8 cellular contexts compared by ENCODE assay signal in the genomic region with DNA sequence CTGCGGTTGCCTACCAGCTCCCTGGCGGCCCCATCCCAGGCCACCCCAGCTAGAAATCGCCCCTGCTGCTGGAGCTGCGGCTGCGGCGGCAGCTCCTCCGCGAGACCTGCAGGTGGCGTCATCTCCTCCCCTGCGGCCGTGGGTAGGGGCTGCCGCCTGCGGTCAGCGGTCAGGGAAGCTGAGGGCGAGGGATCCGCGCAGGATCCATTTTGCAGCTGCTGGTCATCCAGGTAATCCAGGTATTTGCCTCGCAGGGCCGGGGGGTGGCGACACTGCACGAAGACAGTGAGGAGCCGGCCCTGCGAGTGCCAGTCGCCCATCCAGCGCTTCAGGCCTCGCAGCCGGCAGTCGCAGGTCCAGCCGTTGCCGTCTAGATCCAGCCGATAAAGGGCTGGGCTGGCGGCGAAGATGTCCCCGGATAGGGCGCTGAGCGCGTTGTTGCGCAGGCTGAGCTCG. TPM values are rescaled to one million over a fixed set of nuclear protein-coding genes. Genes with fewer than 3 reads are reported as not detected.
A peak's percentile ranks its signal among the peaks of the same experiment; 100 is the strongest.
DNase-seq lines count a peak whose midpoint lies in the region; ATAC-seq lines count a peak whose summit lies in the region.

No MANE protein-coding gene starts in this region.

- no peaks in the 10 kb centered on the region for H3K9me3 Mint-ChIP-seq in activated naive CD4-positive, alpha-beta T cell treated with anti-CD3 and anti-CD28 coated beads, Interleukin-2, amount 50 U/mL, for 72 hours
- H3K9me3 Mint-ChIP-seq in dendritic cell treated with granulocyte-macrophage colony-stimulating factor and Interleukin-4, amounts not matched to agents 40 ng/mL and 50 ng/mL, for 4 days = no peaks in the 10 kb centered on the region
- H3K9me3 Mint-ChIP-seq in stimulated activated naive B cell treated with anti-CD40 and anti-IgM and Interleukin-4, amounts not matched to agents 10 μg/mL and 1 μg/mL and 100 μg/mL, for 72 hours = no peaks in the 10 kb centered on the region

- intact Hi-C loops in dendritic cell treated with granulocyte-macrophage colony-stimulating factor and Interleukin-4, amounts not matched to agents 40 ng/mL and 50 ng/mL, for 4 days (cut with micrococcal nuclease) = no loop called here

- H3K27me3 Mint-ChIP-seq in dendritic cell treated with granulocyte-macrophage colony-stimulating factor and Interleukin-4, amounts not matched to agents 40 ng/mL and 50 ng/mL, for 4 days = peaks cover 92% of the 10 kb centered on the region
- peaks cover 55 to 82% of the 10 kb centered on the region in 2 donors for H3K27me3 Mint-ChIP-seq in stimulated activated naive B cell treated with anti-CD40 and anti-IgM and Interleukin-4, amounts not matched to agents 10 μg/mL and 1 μg/mL and 100 μg/mL, for 72 hours

- peaks cover 0 to 9% of the 10 kb centered on the region in 2 donors for H3K36me3 Mint-ChIP-seq in activated naive CD4-positive, alpha-beta T cell treated with anti-CD3 and anti-CD28 coated beads, Interleukin-2, amount 50 U/mL, for 72 hours
- no peaks in the 10 kb centered on the region for H3K36me3 Mint-ChIP-seq in dendritic cell treated with granulocyte-macrophage colony-stimulating factor and Interleukin-4, amounts not matched to agents 40 ng/mL and 50 ng/mL, for 4 days (ENCODE audit: low read depth)
- no peaks in the 10 kb centered on the region for H3K36me3 Mint-ChIP-seq in stimulated activated naive B cell treated with anti-CD40 and anti-IgM and Interleukin-4, amounts not matched to agents 10 μg/mL and 1 μg/mL and 100 μg/mL, for 72 hours

- peak; percentile 28 to 55 for ATAC-seq in activated naive CD4-positive, alpha-beta T cell treated with anti-CD3 and anti-CD28 coated beads, Interleukin-2, amount 50 U/mL, for 72 hours
- ATAC-seq in stimulated activated naive B cell treated with anti-CD40 and anti-IgM and Interleukin-4, amounts not matched to agents 10 μg/mL and 1 μg/mL and 100 μg/mL, for 72 hours (replicated peaks) = peak; percentile 30 to 50
- no peak for ATAC-seq in HG03045 (IDR thresholded peaks at IDR 0.05; ENCODE audit: unreplicated experiment)

- H3K4me3 Mint-ChIP-seq in dendritic cell treated with granulocyte-macrophage colony-stimulating factor and Interleukin-4, amounts not matched to agents 40 ng/mL and 50 ng/mL, for 4 days = peak overlapping the region; percentile 47
- peak overlapping the region; percentile 29 to 39 for H3K4me3 Mint-ChIP-seq in stimulated activated naive B cell treated with anti-CD40 and anti-IgM and Interleukin-4, amounts not matched to agents 10 μg/mL and 1 μg/mL and 100 μg/mL, for 72 hours

- DNase-seq in activated naive CD4-positive, alpha-beta T cell treated with anti-CD3 and anti-CD28 coated beads, Interleukin-2, amount 50 U/mL, for 72 hours (ENCODE audit: low spot score in 2 of 2) = peak in 1 of 2 donors; percentile 31
- no peak for DNase-seq in activated naive CD4-positive, alpha-beta T cell treated with Interleukin-2 at 50 U/mL for 16 hours
- peak; percentile 95 for DNase-seq in NCI-H69 (lab: John Stamatoyannopoulos, UW)
- no peak for DNase-seq in stimulated activated naive B cell treated with anti-CD40 and anti-IgM and Interleukin-4, amounts not matched to agents 10 μg/mL and 1 μg/mL and 100 μg/mL, for 72 hours
- DNase-seq in AML-193 (lab: John Stamatoyannopoulos, UW) = no peak

- no peak overlapping the region for H3K27ac Mint-ChIP-seq in activated naive CD4-positive, alpha-beta T cell treated with anti-CD3 and anti-CD28 coated beads, Interleukin-2, amount 50 U/mL, for 72 hours
- no peak overlapping the region for H3K27ac Mint-ChIP-seq in dendritic cell treated with granulocyte-macrophage colony-stimulating factor and Interleukin-4, amounts not matched to agents 40 ng/mL and 50 ng/mL, for 4 days
- peak overlapping the region; percentile 88 for H3K27ac Mint-ChIP-seq in stimulated activated naive B cell treated with anti-CD40 and anti-IgM and Interleukin-4, amounts not matched to agents 10 μg/mL and 1 μg/mL and 100 μg/mL, for 72 hours

- H3K27ac ChIP-seq in layer of hippocampus (ENCODE audit: low read depth, low read length) = peak overlapping the region; percentile 4

- H3K27me3 ChIP-seq in layer of hippocampus (ENCODE audit: control insufficient read depth, insufficient read depth, low read length) = peaks cover 14% of the 10 kb centered on the region

- H3K4me1 Mint-ChIP-seq in dendritic cell treated with granulocyte-macrophage colony-stimulating factor and Interleukin-4, amounts not matched to agents 40 ng/mL and 50 ng/mL, for 4 days (ENCODE audit: low read depth) = peaks cover 33% of the 10 kb centered on the region
- H3K4me1 Mint-ChIP-seq in stimulated activated naive B cell treated with anti-CD40 and anti-IgM and Interleukin-4, amounts not matched to agents 10 μg/mL and 1 μg/mL and 100 μg/mL, for 72 hours = peaks cover 18 to 33% of the 10 kb centered on the region in 2 donors

RNA-seq across cellular contexts. Expression of a gene that starts 1.5 kb away (rescaled TPM):
- under 1 TPM in 1 of 2 donors, not detected in 1; 0.10 TPM for total RNA-seq in activated naive CD4-positive, alpha-beta T cell treated with anti-CD3 and anti-CD28 coated beads, Interleukin-2, amount 50 U/mL, for 72 hours
